In the genomic region with DNA sequence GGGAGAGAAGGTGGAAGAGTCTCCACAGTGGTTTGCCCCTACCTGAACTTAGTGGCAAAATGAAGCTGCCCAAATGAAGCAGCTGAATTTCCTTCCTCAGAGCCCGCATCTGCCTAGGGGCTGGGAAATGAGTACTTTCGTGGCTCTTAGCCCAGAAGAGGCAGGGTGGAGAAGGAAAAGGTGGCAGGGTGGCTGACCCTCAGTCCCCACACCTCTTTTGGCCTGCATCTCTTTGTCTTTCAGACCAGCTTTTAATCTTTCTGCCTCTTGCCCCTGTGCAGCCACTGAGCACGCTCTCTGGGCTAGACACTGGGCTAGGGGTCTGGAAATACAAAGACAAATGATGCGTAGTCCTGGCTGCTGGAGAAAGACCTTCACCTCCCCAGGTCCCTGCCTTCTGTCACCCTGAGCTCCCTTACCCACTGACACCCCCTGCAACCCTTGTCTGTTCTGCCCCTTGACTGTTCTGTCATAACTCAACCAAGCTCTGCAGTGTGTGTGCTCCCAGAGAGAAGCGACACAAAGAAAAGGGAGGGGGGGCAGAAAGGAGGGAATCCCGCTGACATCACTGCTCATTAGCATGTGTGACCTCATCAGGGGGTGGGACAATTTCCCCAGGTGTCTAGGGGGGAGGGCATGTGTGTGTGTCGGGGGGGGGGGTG, we compare ENCODE assay signal across 9 cellular contexts.
DNase-seq lines count a peak whose midpoint lies in the region.
"Had no signal": no experiment of that assay in that cellular context is flagged by ENCODE, and none has a peak within 500 bp of the region (broad histone marks: within the 10 kb centered on the region; RNA-seq: fewer than 3 reads in every experiment).

No MANE protein-coding gene starts in this region.

- peaks cover 18% of the 10 kb centered on the region for H3K4me1 ChIP-seq in iPS-18a (ENCODE audit: control insufficient read depth, low read depth, low read length)

- no peak overlapping the region for H3K27ac ChIP-seq in iPS-18a (ENCODE audit: low read length)

- peak overlapping the region; percentile 33 for H3K9ac ChIP-seq in iPS-18a (ENCODE audit: low read length)

- no peaks in the 10 kb centered on the region for H3K36me3 ChIP-seq in iPS-18a (ENCODE audit: control insufficient read depth, low read depth, low read length)
- H3K36me3 ChIP-seq: HAP-1 had no signal

- H3K9me3 ChIP-seq in iPS-18a (ENCODE audit: control insufficient read depth, low read depth, low read length): no peaks in the 10 kb centered on the region
- H3K9me3 ChIP-seq: HAP-1 had no signal

- H3K27me3 ChIP-seq in iPS-18a (ENCODE audit: control insufficient read depth, insufficient read depth, low read length): peaks cover 24% of the 10 kb centered on the region

- DNase-seq in DMS153 treated with DMSO at 0.1 percent for 48 hours (lab: John Stamatoyannopoulos, UW; ENCODE audit: unreplicated experiment) (peak; percentile 25), NCI-H1417 (lab: John Stamatoyannopoulos, UW) (peak; percentile 65 to 93 (median 78)), SW 1271 (lab: John Stamatoyannopoulos, UW) (no peak), GM19240 (ENCODE audit: insufficient read length, low spot score) (no peak), inferior parietal cortex (ENCODE audit: extremely low spot score) (no peak)
- DNase-seq in activated T-cell treated with anti-CD3 and anti-CD28 coated beads, Interleukin-2, amount 50 U/mL, for 1 hour: peak; percentile 48
- peak; percentile 15 to 30 for DNase-seq in stimulated activated CD8-positive, alpha-beta memory T cell treated with anti-CD3 and anti-CD28 coated beads, Interleukin-4, amount 100 ng/mL, for 4 hours (ENCODE audit: low read depth in 2 of 2, low spot score in 1 of 2)

- peak overlapping the region; percentile 55 for H3K4me3 ChIP-seq in iPS-18a (ENCODE audit: low read length)
- H3K4me3 ChIP-seq: HAP-1 had no signal

Comparison
In these comparisons a context has a peak if more than half of its experiments do, and no peak if none do; other contexts are left out.
1. DNase-seq: peak in DMS153 treated with DMSO at 0.1 percent for 48 hours (single experiment), NCI-H1417 (3 of 3), activated T-cell treated with anti-CD3 and anti-CD28 coated beads, Interleukin-2, amount 50 U/mL, for 1 hour (single experiment) and stimulated activated CD8-positive, alpha-beta memory T cell treated with anti-CD3 and anti-CD28 coated beads, Interleukin-4, amount 100 ng/mL, for 4 hours (2 of 2); none in SW 1271 (0 of 2), GM19240 (single experiment) and inferior parietal cortex (single experiment).